1 cellular context compared by ENCODE assay signal in genomic region chr11:105035262-105035620, GRCh38.
TF ChIP-seq lines count a peak whose summit lies in the region.

No MANE protein-coding gene starts in this region.

TF ChIP-seq in GM23338, 12 proteins besides CTCF, POLR2A, EP300 and RAD21 (continued from another document):
- TF ChIP-seq ZNF462 (CRISPR knock-in tag; IDR thresholded peaks at IDR 0.05) = no peak
- TF ChIP-seq EZH2 (IDR thresholded peaks at IDR 0.05; ENCODE audit: low read depth, unreplicated experiment) = no peak
- no peak for TF ChIP-seq EZH2phosphoT487 (IDR thresholded peaks at IDR 0.05; ENCODE audit: unreplicated experiment)
- no peak for TF ChIP-seq STAT1 (IDR thresholded peaks at IDR 0.05; ENCODE audit: unreplicated experiment)
- no peak for TF ChIP-seq POLR2AphosphoS5 (IDR thresholded peaks at IDR 0.05; ENCODE audit: low read depth)
- no peak for TF ChIP-seq ZNF331 (CRISPR knock-in tag; IDR thresholded peaks at IDR 0.05; ENCODE audit: low read depth)
- TF ChIP-seq NANOG (IDR thresholded peaks at IDR 0.05; ENCODE audit: borderline replicate concordance) = no peak
- TF ChIP-seq REST (IDR thresholded peaks at IDR 0.05; ENCODE audit: unreplicated experiment) = no peak
- TF ChIP-seq, protein P1, sequence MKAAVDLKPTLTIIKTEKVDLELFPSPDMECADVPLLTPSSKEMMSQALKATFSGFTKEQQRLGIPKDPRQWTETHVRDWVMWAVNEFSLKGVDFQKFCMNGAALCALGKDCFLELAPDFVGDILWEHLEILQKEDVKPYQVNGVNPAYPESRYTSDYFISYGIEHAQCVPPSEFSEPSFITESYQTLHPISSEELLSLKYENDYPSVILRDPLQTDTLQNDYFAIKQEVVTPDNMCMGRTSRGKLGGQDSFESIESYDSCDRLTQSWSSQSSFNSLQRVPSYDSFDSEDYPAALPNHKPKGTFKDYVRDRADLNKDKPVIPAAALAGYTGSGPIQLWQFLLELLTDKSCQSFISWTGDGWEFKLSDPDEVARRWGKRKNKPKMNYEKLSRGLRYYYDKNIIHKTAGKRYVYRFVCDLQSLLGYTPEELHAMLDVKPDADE (IDR thresholded peaks at IDR 0.05) = no peak
